Comparison of ENCODE assay signal across 8 cellular contexts in the genomic region with DNA sequence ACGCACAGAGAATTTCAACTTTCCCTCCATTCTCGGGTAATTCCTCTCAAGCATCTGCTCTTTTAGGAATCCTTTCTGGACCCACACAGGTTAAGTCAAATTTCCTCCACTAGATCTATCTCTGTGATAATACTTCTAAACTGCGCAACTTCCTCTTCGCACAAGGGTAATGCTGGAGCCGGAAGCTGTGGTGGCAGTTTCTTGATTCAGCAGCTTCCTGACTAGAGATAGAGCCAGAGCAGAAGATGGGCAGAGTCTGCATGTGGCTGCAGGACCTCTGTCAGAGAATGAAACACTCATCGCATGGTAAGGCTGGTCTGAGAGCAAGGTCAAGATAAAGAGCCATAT. TPM values are rescaled to one million over a fixed set of nuclear protein-coding genes. Genes with fewer than 3 reads are reported as not detected.
DNase-seq lines count a peak whose midpoint lies in the region; ATAC-seq, FAIRE-seq and TF ChIP-seq lines count a peak whose summit lies in the region.

No MANE protein-coding gene starts in this region.

- FAIRE-seq in pancreas (lab: Jason Lieb, UNC), result no peak

- no peaks in the 10 kb centered on the region for H3K4me1 ChIP-seq in pancreas

- no peaks in the 10 kb centered on the region for H3K9me3 ChIP-seq in pancreas

- H3K36me3 ChIP-seq in pancreas, result no peaks in the 10 kb centered on the region

- intact Hi-C loops in pancreas (cut with DNase I), result loop anchor here in 1 of 3 donors (10.0 kb wide), 1 partner anchor 88 kb away; the partner anchor contains the start of gene HINT1

- H3K27me3 ChIP-seq in pancreas, result no peaks in the 10 kb centered on the region

- WGBS in pancreas, 2 donors, result 71 to 83% methylated on average over 6 of the region's 6 CpGs

- no peak for TF ChIP-seq CTCF in pancreas (IDR thresholded peaks at IDR 0.05)

- peak; percentile 82 for DNase-seq in RPMI8226
- DNase-seq in activated naive CD4-positive, alpha-beta T cell treated with Interleukin-2 at 50 U/mL for 16 hours, result peak; percentile 78
- peak in 1 of 6 donors; percentile 46 for DNase-seq in pancreas
- no peak for DNase-seq in NCI-H187 (lab: John Stamatoyannopoulos, UW)
- no peak for DNase-seq in NCI-H510A treated with DMSO at 0.1 percent for 48 hours (lab: John Stamatoyannopoulos, UW)
- no peak for DNase-seq in NCI-H1048 (lab: John Stamatoyannopoulos, UW)

- H3K27ac ChIP-seq in pancreas, result peak overlapping the region in 2 of 4 donors; percentile 2 to 39

- H3K4me3 ChIP-seq in pancreas, result no peak overlapping the region

- peak; percentile 90 for ATAC-seq in GM18502 (IDR thresholded peaks at IDR 0.05; ENCODE audit: poor library complexity, unreplicated experiment)
- peak; percentile 87 for ATAC-seq in HG02798 (IDR thresholded peaks at IDR 0.05; ENCODE audit: poor library complexity, unreplicated experiment)
- peak in 3 of 4 donors; percentile 56 to 86 (median 82) for ATAC-seq in pancreas

RNA-seq across cellular contexts. Expression of gene CDC42SE2, which starts 11.1 kb away (rescaled TPM):
- 10 to 100 TPM; 16.5 to 30.5 (median 22.3) TPM for total RNA-seq in pancreas
- 10 to 100 TPM; 10.7 to 20.5 TPM for polyA plus RNA-seq in pancreas

Comparison
In these comparisons a context has a peak if more than half of its experiments do, and no peak if none do; other contexts are left out.
1. DNase-seq: peak in RPMI8226 (single experiment) and activated naive CD4-positive, alpha-beta T cell treated with Interleukin-2 at 50 U/mL for 16 hours (single experiment); none in NCI-H187 (0 of 2), NCI-H510A treated with DMSO at 0.1 percent for 48 hours (single experiment) and NCI-H1048 (single experiment).
2. Peak in every context shown above with its lines, with median percentiles within 50 percentile points of each other: ATAC-seq.